Comparison of ENCODE assay signal across 8 cellular contexts in genomic region chr2:96764253-96764637, GRCh38. TPM values are rescaled to one million over a fixed set of nuclear protein-coding genes. Genes with fewer than 3 reads are reported as not detected.
DNase-seq lines count a peak whose midpoint lies in the region; TF ChIP-seq lines count a peak whose summit lies in the region.

No MANE protein-coding gene starts in this region.

- H3K79me2 ChIP-seq in MM.1S (ENCODE audit: low read length), result peaks cover 40% of the 10 kb centered on the region

- CTCF ChIA-PET in Caco-2 (lab: Charles Lee), result interaction anchor here (0.6 to 2.0 kb wide), 2 partner anchors 25 to 132 kb away, joined by 8 read pairs; no protein-coding TSS in a partner anchor
- CTCF ChIA-PET in HEK293T (lab: Yijun Ruan, JAX), result interaction anchor here (0.6 to 4.7 kb wide), 13 partner anchors 11 to 69 kb away, joined by 3 to 29 read pairs (median 4); no protein-coding TSS in a partner anchor

- H3K36me3 Mint-ChIP-seq in Caco-2 (ENCODE audit: insufficient read depth, unreplicated experiment), result peaks cover 22% of the 10 kb centered on the region
- H3K36me3 Mint-ChIP-seq in brain, result no peaks in the 10 kb centered on the region

- no peaks in the 10 kb centered on the region for H3K9me3 Mint-ChIP-seq in Caco-2 (ENCODE audit: unreplicated experiment)
- peaks cover 0 to 5% (median 0%) of the 10 kb centered on the region in 5 experiments for H3K9me3 Mint-ChIP-seq in brain

- intact Hi-C loops in Caco-2 (cut with micrococcal nuclease; ENCODE audit: unreplicated experiment), result loop anchor here (1.0 to 5.0 kb wide), 2 partner anchors 24 to 38 kb away; no protein-coding TSS in a partner anchor

- DNase-seq in Caco-2 (peak; percentile 60 to 79), MM.1S (no peak), NCI-H524 treated with DMSO at 0.1 percent for 48 hours (lab: John Stamatoyannopoulos, UW) (no peak), NCI-H2029 treated with DMSO at 0.1 percent for 48 hours (lab: John Stamatoyannopoulos, UW) (no peak), HEK293T (ENCODE audit: extremely low spot score) (no peak)
- no peak for DNase-seq in activated effector memory CD4-positive, alpha-beta T cell treated with Interleukin-2 at 50 U/mL for 16 hours

- H3K4me1 ChIP-seq in Caco-2 (peaks cover 58% of the 10 kb centered on the region), MM.1S (ENCODE audit: low read length) (peaks cover 30% of the 10 kb centered on the region), muscle layer of duodenum (ENCODE audit: control insufficient read depth in 1 of 2, insufficient read depth in 2 of 2, low read length in 2 of 2) (peaks cover 29 to 41% of the 10 kb centered on the region in 2 donors)

- H3K27ac ChIP-seq in MM.1S (ENCODE audit: low read length) (no peak overlapping the region), muscle layer of duodenum (ENCODE audit: low read length) (peak overlapping the region; percentile 83)

- peaks cover 14% of the 10 kb centered on the region; the same call in 1 of the 2 replicates for H3F3A ChIP-seq in MM.1S (ENCODE audit: insufficient read depth, low read length)

- H3K36me3 ChIP-seq in Caco-2 (ENCODE audit: control insufficient read depth, insufficient read depth, low read length) (peaks cover 1% of the 10 kb centered on the region; the same call in 1 of the 2 replicates), MM.1S (replicated peaks; ENCODE audit: insufficient read depth, low read length) (no peaks in the 10 kb centered on the region), muscle layer of duodenum (ENCODE audit: control insufficient read depth in 1 of 2, insufficient read depth in 2 of 2, low read length in 2 of 2) (no peaks in the 10 kb centered on the region)

- H3K27me3 Mint-ChIP-seq in Caco-2 (ENCODE audit: insufficient read depth, unreplicated experiment) (no peaks in the 10 kb centered on the region), brain (no peaks in the 10 kb centered on the region)

- H3K4me3 Mint-ChIP-seq in Caco-2 (ENCODE audit: unreplicated experiment), result peak overlapping the region; percentile 76
- peak overlapping the region; percentile 87 to 89 (median 88) for H3K4me3 Mint-ChIP-seq in brain

- H2AFZ ChIP-seq in MM.1S (ENCODE audit: low read length), result peak overlapping the region; percentile 32; the same call in 1 of the 2 replicates

- POLR2A ChIA-PET in Caco-2 (lab: Charles Lee), result interaction anchor here (0.7 kb wide), 1 partner anchor 1390 kb away, joined by 8 read pairs; no protein-coding TSS in a partner anchor
- POLR2A ChIA-PET in HEK293T (lab: Yijun Ruan, JAX), result interaction anchor here (0.7 to 1.2 kb wide), 2 partner anchors 52 to 70 kb away, joined by 3 read pairs; partner anchors contain the start of gene CNNM3

- no TSS peak for BruUV-seq in Caco-2 (replicated peaks; lab: Mats Ljungman, UMichigan)

- no peaks in the 10 kb centered on the region for H3K9me2 ChIP-seq in MM.1S (replicated peaks; ENCODE audit: insufficient read depth, low read length)

- H3K9me3 ChIP-seq in Caco-2 (no peaks in the 10 kb centered on the region), MM.1S (replicated peaks; ENCODE audit: insufficient read depth, low read length) (no peaks in the 10 kb centered on the region), muscle layer of duodenum (ENCODE audit: control insufficient read depth in 1 of 2, low read length in 2 of 2) (no peaks in the 10 kb centered on the region)

- H3K4me3 ChIP-seq in Caco-2 (ENCODE audit: low read depth, low read length) (peak overlapping the region; percentile 22), MM.1S (ENCODE audit: low read length) (peak overlapping the region; percentile 73), muscle layer of duodenum (ENCODE audit: low read depth in 1 of 2, low read length in 2 of 2) (peak overlapping the region; percentile 82 to 84)

- peak overlapping the region; percentile 93 for H3K4me2 ChIP-seq in MM.1S (ENCODE audit: low read depth, low read length)

- peak overlapping the region; percentile 24; the same call in 1 of the 2 replicates for H3K9ac ChIP-seq in MM.1S (ENCODE audit: low read length)

- no peak for TF ChIP-seq CTCF in Caco-2 (IDR thresholded peaks at IDR 0.05; ENCODE audit: insufficient read depth in 1 of 2, low read depth in 1 of 2, low read length in 1 of 2, severe bottlenecking in 1 of 2, unreplicated experiment in 1 of 2)
- no peak for TF ChIP-seq CTCF in MM.1S (IDR thresholded peaks at IDR 0.05; ENCODE audit: low read length)
- no peak for TF ChIP-seq CTCF in brain (conservative IDR thresholded peaks at IDR 0.05)

- peaks cover 54% of the 10 kb centered on the region for H3K4me1 Mint-ChIP-seq in Caco-2 (ENCODE audit: low read depth, unreplicated experiment)
- H3K4me1 Mint-ChIP-seq in brain, result peaks cover 84% of the 10 kb centered on the region

- H3K27me3 ChIP-seq in Caco-2 (replicated peaks; ENCODE audit: control insufficient read depth, insufficient read depth, low read length), result no peaks in the 10 kb centered on the region
- no peaks in the 10 kb centered on the region for H3K27me3 ChIP-seq in MM.1S (replicated peaks; ENCODE audit: insufficient read depth, low read length)
- no peaks in the 10 kb centered on the region for H3K27me3 ChIP-seq in muscle layer of duodenum (ENCODE audit: low read depth, low read length)

- H3K27ac Mint-ChIP-seq in Caco-2 (ENCODE audit: unreplicated experiment), result peak overlapping the region; percentile 58
- H3K27ac Mint-ChIP-seq in brain, result peak overlapping the region; percentile 55 to 79 (median 70)

- no peaks in the 10 kb centered on the region for H4K20me1 ChIP-seq in MM.1S (ENCODE audit: insufficient read depth, low read length)

TF ChIP-seq in HEK293T, 16 proteins besides CTCF, POLR2A, EP300 and RAD21:
- no peak for TF ChIP-seq SUZ12 (IDR thresholded peaks at IDR 0.05)

RNA-seq across cellular contexts. Expression of gene CNNM4, which starts 3.5 kb away (rescaled TPM):
- total RNA-seq in Caco-2 (2022), result 23.2 and 28.3 TPM in 2 replicates
- 6.3 TPM for polyA plus RNA-seq in brain (ENCODE audit: insufficient read depth, low read depth, low replicate concordance)

RNA-seq across cellular contexts. Expression of gene LMAN2L, which starts 24.4 kb away (rescaled TPM):
- total RNA-seq in Caco-2 (2022), result 27.4 and 30.2 TPM in 2 replicates
- 24.7 TPM for polyA plus RNA-seq in brain (ENCODE audit: insufficient read depth, low read depth, low replicate concordance)

RNA-seq across cellular contexts. Expression of gene CNNM3, which starts 51.8 kb away (rescaled TPM):
- total RNA-seq in Caco-2 (2022), result 62.5 and 69.1 TPM in 2 replicates
- 21.5 TPM for polyA plus RNA-seq in brain (ENCODE audit: insufficient read depth, low read depth, low replicate concordance)

Comparison
In these comparisons a context has a peak if more than half of its experiments do, and no peak if none do; other contexts are left out.
1. DNase-seq: peak in Caco-2 (2 of 2); none in MM.1S (single experiment), activated effector memory CD4-positive, alpha-beta T cell treated with Interleukin-2 at 50 U/mL for 16 hours (single experiment), NCI-H524 treated with DMSO at 0.1 percent for 48 hours (single experiment), NCI-H2029 treated with DMSO at 0.1 percent for 48 hours (single experiment) and HEK293T (single experiment).
2. H3K4me3 ChIP-seq: peak in every context shown above with its lines; median percentile 83 in muscle layer of duodenum; 73 in MM.1S; 22 in Caco-2.